Comparison of ENCODE assay signal across 9 cellular contexts in genomic region chr22:44668886-44669724, GRCh38. TPM values are rescaled to one million over a fixed set of nuclear protein-coding genes. Genes with fewer than 3 reads are reported as not detected.
DNase-seq lines count a peak whose midpoint lies in the region; ATAC-seq and TF ChIP-seq lines count a peak whose summit lies in the region.
"Had no signal": no experiment of that assay in that cellular context is flagged by ENCODE, and none has a peak within 500 bp of the region (broad histone marks: within the 10 kb centered on the region; RNA-seq: fewer than 3 reads in every experiment).

No MANE protein-coding gene starts in this region.

- WGBS in mammary epithelial cell (ENCODE audit: low coverage, missing lambda C conversion rate) = 30% methylated on average over 8 of the region's 50 CpGs
- WGBS in testis, 2 donors = 9 to 13% methylated on average over 21 to 40 of the region's 50 CpGs

- no peak for DNase-seq in T-helper 1 cell
- no peak for DNase-seq in mammary epithelial cell
- no peak for DNase-seq in lower lobe of right lung
- DNase-seq in testis = no peak
- DNase-seq in activated CD8-positive, alpha-beta memory T cell treated with anti-CD3 and anti-CD28 coated beads, Interleukin-2, amount 50 U/mL, for 48 hours = no peak
- no peak for DNase-seq in stimulated activated CD4-positive, alpha-beta T cell treated with anti-CD3 and anti-CD28 coated beads, Interleukin-4, amount 100 ng/mL, for 1 hour
- no peak for DNase-seq in NCI-H2107 treated with DMSO at 0.1 percent for 48 hours (lab: John Stamatoyannopoulos, UW; ENCODE audit: unreplicated experiment)
- DNase-seq: NCI-H510A had no signal

- peaks cover 13% of the 10 kb centered on the region for H3K27me3 ChIP-seq in mammary epithelial cell (ENCODE audit: insufficient read depth, low read length)
- peaks cover 26% of the 10 kb centered on the region for H3K27me3 ChIP-seq in lower lobe of right lung (ENCODE audit: low read depth)
- no peaks in the 10 kb centered on the region for H3K27me3 ChIP-seq in testis

- TF ChIP-seq POLR2A in testis (IDR thresholded peaks at IDR 0.05) = no peak

- H3K4me1 Mint-ChIP-seq in T-helper 1 cell treated with Interleukin-12 subunit alpha and Interleukin-12 subunit beta and Interleukin-4 antibody, amounts not matched to agents 30 μg/mL and 1 μg/mL, for 36 hours (ENCODE audit: low read depth) = peaks cover 34% of the 10 kb centered on the region

- H4K20me1 ChIP-seq in mammary epithelial cell (ENCODE audit: insufficient read depth, low read length) = no peaks in the 10 kb centered on the region

- peak overlapping the region; percentile 81 for H3K4me3 Mint-ChIP-seq in T-helper 1 cell treated with Interleukin-12 subunit alpha and Interleukin-12 subunit beta and Interleukin-4 antibody, amounts not matched to agents 30 μg/mL and 1 μg/mL, for 36 hours

- intact Hi-C loops in mammary epithelial cell (cut with micrococcal nuclease) (no loop called here), lower lobe of right lung (cut with DNase I) (no loop called here), testis (cut with DNase I; ENCODE audit: low total_unique reads) (no loop called here)

- H3K36me3 ChIP-seq in mammary epithelial cell (ENCODE audit: insufficient read depth, low read length) = no peaks in the 10 kb centered on the region
- no peaks in the 10 kb centered on the region for H3K36me3 ChIP-seq in lower lobe of right lung
- no peaks in the 10 kb centered on the region for H3K36me3 ChIP-seq in testis (ENCODE audit: low read depth, missing control alignments)

- no peak overlapping the region for H3K27ac ChIP-seq in mammary epithelial cell (ENCODE audit: insufficient read depth, low read depth, low read length)
- no peak overlapping the region for H3K27ac ChIP-seq in lower lobe of right lung
- peak overlapping the region in 1 of 2 donors; percentile 82 for H3K27ac ChIP-seq in testis

- no peaks in the 10 kb centered on the region for H3K9me3 Mint-ChIP-seq in T-helper 1 cell treated with Interleukin-12 subunit alpha and Interleukin-12 subunit beta and Interleukin-4 antibody, amounts not matched to agents 30 μg/mL and 1 μg/mL, for 36 hours

- in situ Hi-C loops in mammary epithelial cell (cut with MboI; ENCODE audit: low sequenced_read_pairs in 2 of 2) = no loop called here

- no peak overlapping the region for H2AFZ ChIP-seq in mammary epithelial cell (ENCODE audit: low read depth, low read length)

- H3K4me1 ChIP-seq in mammary epithelial cell (ENCODE audit: insufficient read depth, low read length) (no peaks in the 10 kb centered on the region), lower lobe of right lung (peaks cover 31% of the 10 kb centered on the region), testis (peaks cover 4% of the 10 kb centered on the region)

- H3K27me3 Mint-ChIP-seq in T-helper 1 cell treated with Interleukin-12 subunit alpha and Interleukin-12 subunit beta and Interleukin-4 antibody, amounts not matched to agents 30 μg/mL and 1 μg/mL, for 36 hours (ENCODE audit: low read depth) = peaks cover 32% of the 10 kb centered on the region

- H3K79me2 ChIP-seq in mammary epithelial cell (ENCODE audit: insufficient read depth, low read length) = no peaks in the 10 kb centered on the region

- H3K36me3 Mint-ChIP-seq in T-helper 1 cell treated with Interleukin-12 subunit alpha and Interleukin-12 subunit beta and Interleukin-4 antibody, amounts not matched to agents 30 μg/mL and 1 μg/mL, for 36 hours (ENCODE audit: low read depth) = no peaks in the 10 kb centered on the region

- BruUV-seq in mammary epithelial cell (replicated peaks; lab: Mats Ljungman, UMichigan) = no TSS peak

- no peaks in the 10 kb centered on the region for H3K9me3 ChIP-seq in mammary epithelial cell (replicated peaks; ENCODE audit: insufficient read depth, low read length)
- no peaks in the 10 kb centered on the region for H3K9me3 ChIP-seq in lower lobe of right lung
- H3K9me3 ChIP-seq in testis = no peaks in the 10 kb centered on the region

- H3K9ac ChIP-seq in mammary epithelial cell (ENCODE audit: insufficient read depth, low read length) = no peak overlapping the region

- CTCF ChIA-PET in mammary epithelial cell (lab: Charles Lee; ENCODE audit: low non-redundant PET) = no interaction called here

- peak overlapping the region; percentile 56 for H3K4me2 ChIP-seq in mammary epithelial cell (ENCODE audit: insufficient read depth, low read depth, low read length)

- dilution Hi-C loops in mammary epithelial cell (cut with HindIII; ENCODE audit: low sequenced_read_pairs) = no loop called here

- peak overlapping the region; percentile 72 for H3K27ac Mint-ChIP-seq in T-helper 1 cell treated with Interleukin-12 subunit alpha and Interleukin-12 subunit beta and Interleukin-4 antibody, amounts not matched to agents 30 μg/mL and 1 μg/mL, for 36 hours

- no peak for ATAC-seq in lower lobe of right lung

- TF ChIP-seq CTCF in mammary epithelial cell (conservative IDR thresholded peaks at IDR 0.05 in 1 of 2, IDR thresholded peaks at IDR 0.05 in 1 of 2; ENCODE audit: extremely low read depth in 1 of 2, insufficient read depth in 1 of 2, low read depth in 1 of 2, low read length in 2 of 2) = no peak
- TF ChIP-seq CTCF in lower lobe of right lung (IDR thresholded peaks at IDR 0.05) = no peak
- no peak for TF ChIP-seq CTCF in testis (IDR thresholded peaks at IDR 0.05)

- peak overlapping the region in 2 of 3 experiments; percentile 10 to 16 for H3K4me3 ChIP-seq in mammary epithelial cell (replicated peaks in 1 of 3; ENCODE audit: insufficient read depth in 1 of 3, low read depth in 2 of 3, low read length in 3 of 3)
- peak overlapping the region; percentile 51 for H3K4me3 ChIP-seq in lower lobe of right lung
- H3K4me3 ChIP-seq in testis = peak overlapping the region; percentile 54 to 60

RNA-seq across cellular contexts. Expression of gene PRR5, which starts 32.9 kb away (rescaled TPM):
- 10 to 100 TPM; 13.0 to 19.9 TPM for total RNA-seq in mammary epithelial cell
- 12.9 TPM for polyA plus RNA-seq in mammary epithelial cell
- 9.1 TPM for polyA minus RNA-seq in mammary epithelial cell
- 9.6 TPM for total RNA-seq in lower lobe of right lung
- total RNA-seq in testis = 10 to 100 TPM; 38.4 to 50.4 TPM
- 20.2 TPM for polyA plus RNA-seq in testis (ENCODE audit: insufficient read depth, low read depth, low replicate concordance)
